Comparison of ENCODE assay signal across 10 cellular contexts in genomic region chr1:234881893-234882771, GRCh38.
A peak's percentile ranks its signal among the peaks of the same experiment; 100 is the strongest.
DNase-seq lines count a peak whose midpoint lies in the region; ATAC-seq and TF ChIP-seq lines count a peak whose summit lies in the region.
"Had no signal": no experiment of that assay in that cellular context is flagged by ENCODE, and none has a peak within 500 bp of the region (broad histone marks: within the 10 kb centered on the region; RNA-seq: fewer than 3 reads in every experiment).

No MANE protein-coding gene starts in this region.

- ATAC-seq in GM18861 (IDR thresholded peaks at IDR 0.05; ENCODE audit: unreplicated experiment) (peak; percentile 93), GM21576 (IDR thresholded peaks at IDR 0.05; ENCODE audit: unreplicated experiment) (peak; percentile 87), HG03565 (IDR thresholded peaks at IDR 0.05; ENCODE audit: unreplicated experiment) (peak; percentile 84)
- ATAC-seq in natural killer cell treated with Interleukin-12 subunit alpha and Interleukin-12 subunit beta and Interleukin-15 and Interleukin-18, amount 100 ng/mL, for 72 hours, result peak in 1 of 2 donors; percentile 69

- H3K4me3 Mint-ChIP-seq in natural killer cell treated with Interleukin-12 subunit alpha and Interleukin-12 subunit beta and Interleukin-15 and Interleukin-18, amount 100 ng/mL, for 72 hours, result peak overlapping the region; percentile 47
- H3K4me3 Mint-ChIP-seq in H9, result no peak overlapping the region
- H3K4me3 Mint-ChIP-seq: T-helper 1 cell treated with Interleukin-12 subunit alpha and Interleukin-12 subunit beta and Interleukin-4 antibody, amounts not matched to agents 30 μg/mL and 1 μg/mL, for 36 hours had no signal

- no peaks in the 10 kb centered on the region for H3K9me3 Mint-ChIP-seq in natural killer cell treated with Interleukin-12 subunit alpha and Interleukin-12 subunit beta and Interleukin-15 and Interleukin-18, amount 100 ng/mL, for 72 hours
- no peaks in the 10 kb centered on the region for H3K9me3 Mint-ChIP-seq in H9
- H3K9me3 Mint-ChIP-seq: T-helper 1 cell treated with Interleukin-12 subunit alpha and Interleukin-12 subunit beta and Interleukin-4 antibody, amounts not matched to agents 30 μg/mL and 1 μg/mL, for 36 hours had no signal

- no peak overlapping the region for H2BK12ac ChIP-seq in H9 (ENCODE audit: insufficient read length, low read depth, low read length)

- no peaks in the 10 kb centered on the region for H3K9me3 ChIP-seq in H9 (ENCODE audit: control insufficient read depth, low read depth, low read length)

- H4K20me1 ChIP-seq in H9 (ENCODE audit: control insufficient read depth, insufficient read depth, insufficient read length), result no peaks in the 10 kb centered on the region

- H2BK120ac ChIP-seq in H9 (ENCODE audit: low read depth, low read length, poor library complexity, severe bottlenecking), result no peak overlapping the region

- H3K9ac ChIP-seq in H9 (ENCODE audit: extremely low read depth, insufficient read length, low read length), result no peak overlapping the region
- H3K9ac ChIP-seq: parathyroid adenoma had no signal

- H2AFZ ChIP-seq in H9 (ENCODE audit: low read length), result no peak overlapping the region
- H2AFZ ChIP-seq: parathyroid adenoma had no signal

- no peak overlapping the region for H2BK20ac ChIP-seq in H9 (ENCODE audit: low read depth, low read length, poor library complexity, severe bottlenecking)

- H3K56ac ChIP-seq in H9 (ENCODE audit: insufficient read length, low read depth, low read length), result no peak overlapping the region

- no peak overlapping the region for H3K4me2 ChIP-seq in H9 (ENCODE audit: insufficient read depth, insufficient read length, low read length)

- no peak overlapping the region for H4K5ac ChIP-seq in H9 (ENCODE audit: insufficient read length, low read depth, low read length)

- no peaks in the 10 kb centered on the region for H3K79me1 ChIP-seq in H9 (ENCODE audit: insufficient read depth, low read depth, low read length, poor library complexity, severe bottlenecking)

- peak; percentile 12 for DNase-seq in natural killer cell treated with Interleukin-12 subunit alpha and Interleukin-12 subunit beta and Interleukin-15 and Interleukin-18, amount 100 ng/mL, for 72 hours (ENCODE audit: low spot score)
- DNase-seq in SKM-1 (lab: John Stamatoyannopoulos, UW; ENCODE audit: unreplicated experiment) (no peak), H9 (no peak), NCI-H446 (lab: John Stamatoyannopoulos, UW) (no peak), activated gamma-delta T cell treated with Interleukin-2 at 50 U/mL for 16 hours (no peak)

- H3K23ac ChIP-seq in H9 (ENCODE audit: insufficient read length, low read depth, low read length), result no peak overlapping the region

- no peak overlapping the region for H4K8ac ChIP-seq in H9 (replicated peaks; ENCODE audit: insufficient read length, low read depth, low read length)

- H4K91ac ChIP-seq in H9 (ENCODE audit: insufficient read length, low read depth, low read length), result no peak overlapping the region

- no peaks in the 10 kb centered on the region for H3K27me3 ChIP-seq in H9 (ENCODE audit: insufficient read depth, low read length)

- no peak overlapping the region for H3K4ac ChIP-seq in H9 (ENCODE audit: low read depth, low read length)

- H3K79me2 ChIP-seq in H9 (ENCODE audit: insufficient read depth, low read length), result no peaks in the 10 kb centered on the region
- H3K79me2 ChIP-seq: parathyroid adenoma had no signal

- no peak overlapping the region for H2BK15ac ChIP-seq in H9 (ENCODE audit: low read depth, low read length)

- no peak overlapping the region for H3K14ac ChIP-seq in H9 (ENCODE audit: insufficient read depth, low read length)

- no CpG with 5 or more reads among the region's 11 CpGs for WGBS in H9 (ENCODE audit: extremely low coverage, insufficient read length, low lambda C conversion rate)

- H2BK5ac ChIP-seq in H9 (ENCODE audit: insufficient read length, low read length), result no peak overlapping the region

- no peaks in the 10 kb centered on the region for H3K27me3 Mint-ChIP-seq in natural killer cell treated with Interleukin-12 subunit alpha and Interleukin-12 subunit beta and Interleukin-15 and Interleukin-18, amount 100 ng/mL, for 72 hours
- no peaks in the 10 kb centered on the region; the same call in 1 of the 2 replicates for H3K27me3 Mint-ChIP-seq in H9 (ENCODE audit: low read depth)

- H3K27ac ChIP-seq in H9 (ENCODE audit: insufficient read length, low read depth, low read length), result no peak overlapping the region
- H3K27ac ChIP-seq: parathyroid adenoma had no signal

- peak overlapping the region in 1 of 2 donors; percentile 71 for H3K27ac Mint-ChIP-seq in natural killer cell treated with Interleukin-12 subunit alpha and Interleukin-12 subunit beta and Interleukin-15 and Interleukin-18, amount 100 ng/mL, for 72 hours
- H3K27ac Mint-ChIP-seq in H9, result no peak overlapping the region; a peak in 1 of 7 replicates
- H3K27ac Mint-ChIP-seq: T-helper 1 cell treated with Interleukin-12 subunit alpha and Interleukin-12 subunit beta and Interleukin-4 antibody, amounts not matched to agents 30 μg/mL and 1 μg/mL, for 36 hours had no signal

- H3K36me3 Mint-ChIP-seq in natural killer cell treated with Interleukin-12 subunit alpha and Interleukin-12 subunit beta and Interleukin-15 and Interleukin-18, amount 100 ng/mL, for 72 hours, result no peaks in the 10 kb centered on the region
- no peaks in the 10 kb centered on the region for H3K36me3 Mint-ChIP-seq in H9 (ENCODE audit: insufficient read depth in 1 of 3, low read depth in 3 of 3)

- H3K23me2 ChIP-seq in H9 (ENCODE audit: insufficient read length, low read depth, low read length, poor library complexity, severe bottlenecking), result no peaks in the 10 kb centered on the region

- no peak overlapping the region for H2AK5ac ChIP-seq in H9 (ENCODE audit: insufficient read length, low read length)

- H3T11ph ChIP-seq in H9 (ENCODE audit: low read length), result no peak overlapping the region

- peaks cover 42 to 49% of the 10 kb centered on the region in 2 donors for H3K4me1 Mint-ChIP-seq in natural killer cell treated with Interleukin-12 subunit alpha and Interleukin-12 subunit beta and Interleukin-15 and Interleukin-18, amount 100 ng/mL, for 72 hours (ENCODE audit: low read depth in 2 of 2)
- H3K4me1 Mint-ChIP-seq in H9, result no peaks in the 10 kb centered on the region

- no peak overlapping the region for H3K18ac ChIP-seq in H9 (ENCODE audit: insufficient read length, low read depth, low read length)

- no peaks in the 10 kb centered on the region for H3K4me1 ChIP-seq in H9 (ENCODE audit: insufficient read depth, low read length)

- TF ChIP-seq CTCF in H9 (conservative IDR thresholded peaks at IDR 0.05), result no peak
